Comparison of ENCODE assay signal across 19 cellular contexts in the genomic region with DNA sequence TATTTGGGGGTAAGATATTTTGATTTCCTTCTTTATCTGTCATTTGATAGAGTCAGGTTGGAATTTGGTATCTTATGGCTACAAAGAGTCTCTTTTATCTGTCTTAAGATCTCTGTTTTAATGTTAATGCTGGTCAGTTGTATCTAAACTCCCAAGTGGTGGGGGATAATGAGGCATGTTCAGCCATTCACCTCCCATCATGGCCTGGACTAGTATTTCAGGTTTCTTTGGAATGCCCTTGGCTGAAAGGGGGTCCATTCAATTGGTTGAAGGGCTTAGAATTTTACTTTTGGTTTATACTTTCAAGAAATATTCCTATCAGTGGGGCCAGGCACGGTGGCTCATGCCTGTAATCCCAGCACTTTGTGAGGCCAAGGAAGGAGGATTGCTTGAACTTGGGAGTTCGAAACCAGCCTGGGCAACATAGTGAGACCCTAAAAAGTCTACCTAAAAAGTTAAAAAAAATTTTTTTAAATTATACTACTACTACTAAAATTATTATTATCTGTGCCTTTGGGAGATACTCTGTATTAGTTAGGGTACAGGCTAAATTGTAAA. TPM values are rescaled to one million over a fixed set of nuclear protein-coding genes. Genes with fewer than 3 reads are reported as not detected.
A peak's percentile ranks its signal among the peaks of the same experiment; 100 is the strongest.
DNase-seq lines count a peak whose midpoint lies in the region; ATAC-seq and TF ChIP-seq lines count a peak whose summit lies in the region.
"Had no signal": no experiment of that assay in that cellular context is flagged by ENCODE, and none has a peak within 500 bp of the region (broad histone marks: within the 10 kb centered on the region; RNA-seq: fewer than 3 reads in every experiment).

No MANE protein-coding gene starts in this region.

- no peaks in the 10 kb centered on the region for H3K9me3 Mint-ChIP-seq in stimulated activated naive CD8-positive, alpha-beta T cell treated with anti-CD3 and anti-CD28 coated beads, Interleukin-15, Interleukin-2, amounts not matched to agents 100 ng/mL and 50 ng/mL, for 24 hours
- H3K9me3 Mint-ChIP-seq in activated T-helper 17 cell treated with anti-CD3 and anti-CD28 coated beads, Interleukin-2, amount 50 U/mL, for 72 hours, result no peaks in the 10 kb centered on the region

- no peaks in the 10 kb centered on the region for H3K9me3 ChIP-seq in suprapubic skin

- TF ChIP-seq EP300 in suprapubic skin (IDR thresholded peaks at IDR 0.05), result no peak

- H3K4me1 ChIP-seq in foreskin keratinocyte, result peaks cover 25% of the 10 kb centered on the region
- peaks cover 75% of the 10 kb centered on the region for H3K4me1 ChIP-seq in suprapubic skin

- no peaks in the 10 kb centered on the region for H3K36me3 ChIP-seq in suprapubic skin

- 95% methylated on average over 2 of the region's 2 CpGs for WGBS in suprapubic skin

- ATAC-seq in stimulated activated naive CD8-positive, alpha-beta T cell treated with anti-CD3 and anti-CD28 coated beads, Interleukin-15, Interleukin-2, amounts not matched to agents 100 U/mL and 50 U/mL, for 24 hours, result no peak
- ATAC-seq in activated T-helper 17 cell treated with anti-CD3 and anti-CD28 coated beads, Interleukin-2, amount 50 U/mL, for 72 hours (replicated peaks), result no peak
- no peak for ATAC-seq in foreskin keratinocyte
- ATAC-seq: left ventricle myocardium superior had no signal

- H3K4me1 Mint-ChIP-seq in stimulated activated naive CD8-positive, alpha-beta T cell treated with anti-CD3 and anti-CD28 coated beads, Interleukin-15, Interleukin-2, amounts not matched to agents 100 ng/mL and 50 ng/mL, for 24 hours (ENCODE audit: low read depth), result peaks cover 67% of the 10 kb centered on the region
- H3K4me1 Mint-ChIP-seq in activated T-helper 17 cell treated with anti-CD3 and anti-CD28 coated beads, Interleukin-2, amount 50 U/mL, for 72 hours, result peaks cover 37% of the 10 kb centered on the region

- TF ChIP-seq POLR2A in suprapubic skin (IDR thresholded peaks at IDR 0.05), result no peak

- H3K4me3 ChIP-seq in suprapubic skin, result no peak overlapping the region

- H3K4me3 Mint-ChIP-seq in stimulated activated naive CD8-positive, alpha-beta T cell treated with anti-CD3 and anti-CD28 coated beads, Interleukin-15, Interleukin-2, amounts not matched to agents 100 ng/mL and 50 ng/mL, for 24 hours, result no peak overlapping the region
- peak overlapping the region; percentile 86 for H3K4me3 Mint-ChIP-seq in activated T-helper 17 cell treated with anti-CD3 and anti-CD28 coated beads, Interleukin-2, amount 50 U/mL, for 72 hours

- H3K27me3 Mint-ChIP-seq in stimulated activated naive CD8-positive, alpha-beta T cell treated with anti-CD3 and anti-CD28 coated beads, Interleukin-15, Interleukin-2, amounts not matched to agents 100 ng/mL and 50 ng/mL, for 24 hours, result no peaks in the 10 kb centered on the region
- no peaks in the 10 kb centered on the region for H3K27me3 Mint-ChIP-seq in activated T-helper 17 cell treated with anti-CD3 and anti-CD28 coated beads, Interleukin-2, amount 50 U/mL, for 72 hours
- H3K27me3 Mint-ChIP-seq: activated CD4-positive, alpha-beta T cell treated with anti-CD3 and anti-CD28 coated beads, Interleukin-2, amount 10 ng/mL, durations not matched to agents 24 days and 14 days had no signal

- peaks cover 49% of the 10 kb centered on the region for H3K36me3 Mint-ChIP-seq in stimulated activated naive CD8-positive, alpha-beta T cell treated with anti-CD3 and anti-CD28 coated beads, Interleukin-15, Interleukin-2, amounts not matched to agents 100 ng/mL and 50 ng/mL, for 24 hours (ENCODE audit: low read depth)
- H3K36me3 Mint-ChIP-seq in activated T-helper 17 cell treated with anti-CD3 and anti-CD28 coated beads, Interleukin-2, amount 50 U/mL, for 72 hours (ENCODE audit: low read depth), result peaks cover 74% of the 10 kb centered on the region

- H3K27me3 ChIP-seq in foreskin keratinocyte (no peaks in the 10 kb centered on the region), suprapubic skin (no peaks in the 10 kb centered on the region)

- H3K27ac Mint-ChIP-seq in stimulated activated naive CD8-positive, alpha-beta T cell treated with anti-CD3 and anti-CD28 coated beads, Interleukin-15, Interleukin-2, amounts not matched to agents 100 ng/mL and 50 ng/mL, for 24 hours, result peak overlapping the region; percentile 19
- H3K27ac Mint-ChIP-seq in activated T-helper 17 cell treated with anti-CD3 and anti-CD28 coated beads, Interleukin-2, amount 50 U/mL, for 72 hours, result peak overlapping the region; percentile 95

- peak overlapping the region; percentile 90 for H3K27ac ChIP-seq in foreskin keratinocyte
- peak overlapping the region; percentile 33 for H3K27ac ChIP-seq in suprapubic skin
- H3K27ac ChIP-seq: parathyroid adenoma had no signal

- TF ChIP-seq CTCF in foreskin keratinocyte (conservative IDR thresholded peaks at IDR 0.05) (no peak), suprapubic skin (IDR thresholded peaks at IDR 0.05) (no peak)

- no peak for DNase-seq in stimulated activated naive CD8-positive, alpha-beta T cell treated with anti-CD3 and anti-CD28 coated beads, Interleukin-15, Interleukin-2, amounts not matched to agents 100 U/mL and 50 U/mL, for 24 hours
- DNase-seq in foreskin keratinocyte, result no peak
- no peak for DNase-seq in suprapubic skin (ENCODE audit: low spot score in 2 of 2)
- DNase-seq in NCI-H128 (lab: John Stamatoyannopoulos, UW; ENCODE audit: unreplicated experiment), result no peak
- DNase-seq in ecto neural progenitor cell (ENCODE audit: low spot score), result no peak
- DNase-seq in CD1c-positive myeloid dendritic cell (ENCODE audit: extremely low spot score), result no peak
- DNase-seq: activated CD4-positive, alpha-beta T cell treated with anti-CD3 and anti-CD28 coated beads, Interleukin-2, amount 10 ng/mL, durations not matched to agents 24 days and 14 days; aorta; cerebellar nuclear complex; GDM1; left ventricle myocardium superior; NCI-H2171; NCI-H774; PC-3; stimulated activated CD4-positive, alpha-beta T cell treated with anti-CD3 and anti-CD28 coated beads, Interleukin-4, amount 100 ng/mL, for 4 hours; stimulated activated CD8-positive, alpha-beta memory T cell treated with anti-CD3 and anti-CD28 coated beads, Interleukin-4, amount 100 ng/mL, for 48 hours had no signal

RNA-seq across cellular contexts. Expression of gene DGLUCY, which starts 4.7 kb away (rescaled TPM):
- 10 to 100 TPM; 73.8 to 88.7 TPM for total RNA-seq in activated T-helper 17 cell treated with anti-CD3 and anti-CD28 coated beads, Interleukin-2, amount 50 U/mL, for 72 hours
- 29.8 and 33.2 TPM in 2 replicates for total RNA-seq in foreskin keratinocyte
- polyA plus RNA-seq in foreskin keratinocyte, result 18.2 and 18.8 TPM in 2 replicates
- total RNA-seq in suprapubic skin, result 10 to 100 TPM; 54.0 to 94.9 (median 69.3) TPM

RNA-seq across cellular contexts. Expression of gene RPS6KA5, which starts 58.1 kb away (rescaled TPM):
- 10 to 100 TPM; 30.0 to 46.2 TPM for total RNA-seq in activated T-helper 17 cell treated with anti-CD3 and anti-CD28 coated beads, Interleukin-2, amount 50 U/mL, for 72 hours
- total RNA-seq in foreskin keratinocyte, result 2.4 and 3.1 TPM in 2 replicates
- polyA plus RNA-seq in foreskin keratinocyte, result 0.36 and 0.60 TPM in 2 replicates
- 10 to 100 TPM in 3 of 4 donors, 1 to 10 TPM in 1; 6.4 to 14.2 (median 11.2) TPM for total RNA-seq in suprapubic skin
